Comparison of ENCODE assay signal across 16 cellular contexts in genomic region chr3:108485146-108485545, GRCh38. TPM values are rescaled to one million over a fixed set of nuclear protein-coding genes. Genes with fewer than 3 reads are reported as not detected.
DNase-seq lines count a peak whose midpoint lies in the region; FAIRE-seq and TF ChIP-seq lines count a peak whose summit lies in the region.
"Had no signal": no experiment of that assay in that cellular context is flagged by ENCODE, and none has a peak within 500 bp of the region (broad histone marks: within the 10 kb centered on the region; RNA-seq: fewer than 3 reads in every experiment).

No MANE protein-coding gene starts in this region.

- H4K20me1 ChIP-seq in KMS-11 (ENCODE audit: insufficient read depth), result no peaks in the 10 kb centered on the region
- H4K20me1 ChIP-seq in astrocyte (ENCODE audit: insufficient read depth, low read length), result no peaks in the 10 kb centered on the region

- H2AFZ ChIP-seq in KMS-11 (ENCODE audit: low read depth) (peak overlapping the region; percentile 10; the same call in 1 of the 2 replicates), astrocyte (ENCODE audit: low read depth, low read length) (peak overlapping the region; percentile 49)

- H3K4me1 ChIP-seq in KMS-11 (ENCODE audit: low read depth, poor library complexity, severe bottlenecking) (peaks cover 25% of the 10 kb centered on the region), astrocyte (ENCODE audit: insufficient read depth, low read length) (peaks cover 5% of the 10 kb centered on the region), kidney (ENCODE audit: control insufficient read depth in 1 of 2, insufficient read depth in 1 of 2, low read depth in 1 of 2, low read length in 2 of 2) (no peaks in the 10 kb centered on the region)

- no peak for FAIRE-seq in astrocyte (lab: Jason Lieb, UNC)
- FAIRE-seq in kidney (lab: Jason Lieb, UNC), result no peak

- TF ChIP-seq CTCF in KMS-11 (conservative IDR thresholded peaks at IDR 0.05; ENCODE audit: low read depth, low read length) (no peak), astrocyte (IDR thresholded peaks at IDR 0.05; ENCODE audit: insufficient read depth, low read depth, low read length) (no peak), kidney (IDR thresholded peaks at IDR 0.05; ENCODE audit: borderline replicate concordance, extremely low read depth, insufficient read depth) (no peak), brain microvascular endothelial cell (IDR thresholded peaks at IDR 0.05; ENCODE audit: low read depth, low read length, missing control alignments) (no peak)

- intact Hi-C loops in kidney (cut with DNase I), result no loop called here
- intact Hi-C loops in cardiac septum (cut with DNase I), result no loop called here

- H3K27me3 ChIP-seq in KMS-11 (ENCODE audit: insufficient read depth, low read depth), result no peaks in the 10 kb centered on the region
- H3K27me3 ChIP-seq in astrocyte (ENCODE audit: insufficient read depth, low read length), result no peaks in the 10 kb centered on the region
- no peaks in the 10 kb centered on the region for H3K27me3 ChIP-seq in brain microvascular endothelial cell (replicated peaks)

- no peak overlapping the region for H3K9ac ChIP-seq in KMS-11
- H3K9ac ChIP-seq in astrocyte (ENCODE audit: low read length), result no peak overlapping the region
- no peak overlapping the region for H3K9ac ChIP-seq in kidney (ENCODE audit: low read length in 2 of 2)

- H3K9me3 ChIP-seq in astrocyte (ENCODE audit: insufficient read depth, low read depth, low read length) (no peaks in the 10 kb centered on the region), kidney (ENCODE audit: control insufficient read depth in 1 of 2, low read length in 2 of 2) (no peaks in the 10 kb centered on the region)

- H3K27me3 Mint-ChIP-seq in astrocyte (ENCODE audit: low read depth, unreplicated experiment), result no peaks in the 10 kb centered on the region
- H3K27me3 Mint-ChIP-seq: effector memory CD8-positive, alpha-beta T cell had no signal

- H3K36me3 Mint-ChIP-seq in astrocyte (ENCODE audit: low read depth, unreplicated experiment), result no peaks in the 10 kb centered on the region

- H3K4me3 ChIP-seq in KMS-11 (IDR thresholded peaks at IDR 0.05; ENCODE audit: insufficient read depth, low read depth, low read length), result no peak overlapping the region
- H3K4me3 ChIP-seq in astrocyte (ENCODE audit: insufficient read depth, low read depth, low read length), result no peak overlapping the region
- no peak overlapping the region for H3K4me3 ChIP-seq in kidney (ENCODE audit: low read length in 2 of 2)
- H3K4me3 ChIP-seq in brain microvascular endothelial cell (ENCODE audit: low read depth, low read length), result no peak overlapping the region

- no peaks in the 10 kb centered on the region for H3K9me3 Mint-ChIP-seq in astrocyte (ENCODE audit: unreplicated experiment)
- H3K9me3 Mint-ChIP-seq: effector memory CD8-positive, alpha-beta T cell; T-helper 2 cell treated with Interferon-gamma antibody and Interleukin-4, amounts not matched to agents 5 μg/mL and 100 μg/mL, for 36 hours had no signal

- H3K4me1 Mint-ChIP-seq in astrocyte (ENCODE audit: low read depth, unreplicated experiment), result peaks cover 18% of the 10 kb centered on the region

- in situ Hi-C loops in G401 (cut with HindIII; ENCODE audit: low sequenced_read_pairs), result no loop called here
- in situ Hi-C loops in brain microvascular endothelial cell (cut with HindIII; ENCODE audit: low pct_ligation_motif_present, low sequenced_read_pairs), result no loop called here

- H3K4me3 Mint-ChIP-seq in astrocyte (ENCODE audit: unreplicated experiment), result no peak overlapping the region
- H3K4me3 Mint-ChIP-seq: effector memory CD8-positive, alpha-beta T cell; T-helper 2 cell treated with Interferon-gamma antibody and Interleukin-4, amounts not matched to agents 5 μg/mL and 100 μg/mL, for 36 hours had no signal

- H3K27ac Mint-ChIP-seq in astrocyte (ENCODE audit: unreplicated experiment), result no peak overlapping the region
- H3K27ac Mint-ChIP-seq: effector memory CD8-positive, alpha-beta T cell; T-helper 2 cell treated with Interferon-gamma antibody and Interleukin-4, amounts not matched to agents 5 μg/mL and 100 μg/mL, for 36 hours had no signal

- H3K4me2 ChIP-seq in KMS-11 (peak overlapping the region; percentile 20; the same call in 1 of the 2 replicates), astrocyte (ENCODE audit: low read length) (no peak overlapping the region)

- H3K79me2 ChIP-seq in KMS-11 (ENCODE audit: insufficient read depth, low read depth), result no peaks in the 10 kb centered on the region
- H3K79me2 ChIP-seq in astrocyte (ENCODE audit: insufficient read depth, low read length), result no peaks in the 10 kb centered on the region

- no peaks in the 10 kb centered on the region for H3K36me3 ChIP-seq in KMS-11 (ENCODE audit: insufficient read depth)
- no peaks in the 10 kb centered on the region for H3K36me3 ChIP-seq in astrocyte (ENCODE audit: insufficient read depth, low read length)
- no peaks in the 10 kb centered on the region for H3K36me3 ChIP-seq in kidney (ENCODE audit: control insufficient read depth in 1 of 2, insufficient read depth in 2 of 2, low read length in 2 of 2)
- no peaks in the 10 kb centered on the region for H3K36me3 ChIP-seq in brain microvascular endothelial cell (replicated peaks)

- DNase-seq in G401 (ENCODE audit: low spot score) (peak; percentile 29), astrocyte (ENCODE audit: low read depth) (no peak), medulla oblongata (ENCODE audit: extremely low spot score) (peak; percentile 10), kidney (no peak), brain microvascular endothelial cell (no peak), NCI-H1436 (lab: John Stamatoyannopoulos, UW) (no peak), cardiac septum (ENCODE audit: low spot score) (no peak)
- DNase-seq: activated CD4-positive, alpha-beta T cell treated with anti-CD3 and anti-CD28 coated beads, Interleukin-2, amount 50 U/mL, for 48 hours; Calu3; effector memory CD8-positive, alpha-beta T cell; NCI-H1092; Right ventricle myocardium superior; stimulated activated CD4-positive, alpha-beta T cell treated with anti-CD3 and anti-CD28 coated beads, Interleukin-2, amount 100 ng/mL, for 24 hours; trophoblast cell had no signal

- H3K27ac ChIP-seq in KMS-11 (no peak overlapping the region), astrocyte (ENCODE audit: low read depth, low read length) (no peak overlapping the region), kidney (ENCODE audit: low read depth in 2 of 2, low read length in 2 of 2) (no peak overlapping the region), brain microvascular endothelial cell (no peak overlapping the region)

RNA-seq across cellular contexts. Expression of gene MYH15, which starts 25.2 kb away (rescaled TPM):
- total RNA-seq in G401 (2014; rRNA removed; shearing (Covaris generic)), result under 0.01 TPM in 1 of 2 replicates, not detected in the other
- total RNA-seq in astrocyte (0.36 and 0.59 TPM in 2 replicates), kidney (0.44 TPM), cardiac septum (0.54 TPM)
- not detected for polyA plus RNA-seq in kidney (ENCODE audit: insufficient read depth, low read depth, low replicate concordance)

Comparison
In these comparisons a context has a peak if more than half of its experiments do, and no peak if none do; other contexts are left out.
1. DNase-seq: peak in G401 (single experiment) and medulla oblongata (single experiment); none in astrocyte (single experiment), kidney (single experiment), brain microvascular endothelial cell (single experiment), NCI-H1436 (single experiment) and cardiac septum (single experiment).